34 cellular contexts compared by ENCODE assay signal in the genomic region with DNA sequence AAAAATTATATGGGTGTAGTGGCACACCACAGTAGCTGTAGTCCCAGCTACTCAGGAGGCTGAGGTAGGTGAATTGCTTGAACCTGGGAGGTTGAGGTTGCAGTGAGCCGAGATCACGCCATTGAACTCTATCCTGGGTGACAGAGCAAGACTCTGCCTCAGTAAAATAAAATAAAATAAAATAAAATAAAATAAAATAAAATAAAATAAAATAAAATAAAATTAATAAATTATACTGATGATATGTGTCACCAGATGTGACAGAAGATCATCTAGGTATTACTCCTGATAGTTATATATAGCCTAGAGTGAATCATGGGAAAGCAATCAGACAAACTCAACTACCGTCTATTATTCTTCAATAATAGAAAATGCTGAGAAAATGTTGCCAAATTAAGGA.
"Had no signal": no experiment of that assay in that cellular context is flagged by ENCODE, and none has a peak within 500 bp of the region (broad histone marks: within the 10 kb centered on the region; RNA-seq: fewer than 3 reads in every experiment).

No MANE protein-coding gene starts in this region.

- H3K36me3 ChIP-seq: MG63 had no signal

- H3K9me3 ChIP-seq: MG63 had no signal

- H3K4me2 ChIP-seq: KMS-11 had no signal

- H3K4me3 ChIP-seq: MG63 had no signal

- H3K27ac ChIP-seq: KMS-11 had no signal

- DNase-seq: Karpas-422, Kasumi-1, MG63, MM.1S, MV-4-11, NCI-H1048, NCI-H1092, NCI-H1092 treated with DMSO at 0.1 percent for 48 hours, NCI-H1105, NCI-H1105 treated with DMSO at 0.1 percent for 48 hours, NCI-H1417, NCI-H1417 treated with DMSO at 0.1 percent for 48 hours, NCI-H1436, NCI-H1436 treated with DMSO at 0.1 percent for 48 hours, NCI-H146, NCI-H1694, NCI-H1694 treated with DMSO at 0.1 percent for 48 hours, NCI-H187, NCI-H187 treated with DMSO at 0.1 percent for 48 hours, NCI-H1930, NCI-H2029, NCI-H2029 treated with DMSO at 0.1 percent for 48 hours, NCI-H2081, NCI-H2081 treated with DMSO at 0.1 percent for 48 hours, NCI-H2107, NCI-H2171, NCI-H2171 treated with DMSO at 0.1 percent for 48 hours, NCI-H2227 treated with DMSO at 0.1 percent for 48 hours, NCI-H226, NCI-H345, NCI-H446, NCI-H446 treated with DMSO at 0.1 percent for 48 hours, NCI-H510A had no signal

- H3K27me3 ChIP-seq: MG63 had no signal
